Comparison of ENCODE assay signal across 21 cellular contexts in genomic region chr12:121108492-121108891, GRCh38.
"Had no signal": no experiment of that assay in that cellular context is flagged by ENCODE, and none has a peak within 500 bp of the region (broad histone marks: within the 10 kb centered on the region; RNA-seq: fewer than 3 reads in every experiment).

No MANE protein-coding gene starts in this region.

- H3K9me3 ChIP-seq: esophagus squamous epithelium, gastroesophageal sphincter, left lung, lower lobe of right lung had no signal

- H3K4me1 ChIP-seq: esophagus squamous epithelium, foreskin keratinocyte, gastroesophageal sphincter, heart left ventricle, lower lobe of right lung had no signal

- H3K36me3 ChIP-seq: esophagus squamous epithelium, gastroesophageal sphincter, heart left ventricle, left lung, lower lobe of right lung had no signal

- H3K27ac ChIP-seq: coronary artery, epithelial cell of prostate, esophagus squamous epithelium, foreskin keratinocyte, gastroesophageal sphincter, heart left ventricle, hepatocyte, left lung, lower lobe of right lung had no signal

- ATAC-seq: effector memory CD8-positive, alpha-beta T cell; esophagus mucosa; foreskin keratinocyte; gastroesophageal sphincter; heart left ventricle; left lung; left ventricle myocardium superior; lower lobe of right lung; naive thymus-derived CD4-positive, alpha-beta T cell had no signal

- H3K4me3 ChIP-seq: coronary artery, esophagus squamous epithelium, gastroesophageal sphincter, heart left ventricle, hepatocyte, left lung, lower lobe of right lung had no signal

- DNase-seq: effector CD8-positive, alpha-beta T cell; effector memory CD8-positive, alpha-beta T cell; endodermal cell; erythroblast; esophagus squamous epithelium; foreskin keratinocyte; heart left ventricle; hypothalamus; immature natural killer cell; kidney; kidney glomerular epithelial cell; left lung; left ventricle myocardium superior; lower lobe of right lung; mesenchymal stem cell; naive thymus-derived CD4-positive, alpha-beta T cell had no signal
